In genomic region chr7:87495366-87495765, GRCh38 we compare ENCODE assay signal across 11 cellular contexts.
"Had no signal": no experiment of that assay in that cellular context is flagged by ENCODE, and none has a peak within 500 bp of the region (broad histone marks: within the 10 kb centered on the region; RNA-seq: fewer than 3 reads in every experiment).

No MANE protein-coding gene starts in this region.

- DNase-seq: GM23248, GOT3, H7, H9, HCEC 1CT, HFFc6 had no signal

- H3K27ac ChIP-seq: GM23248 had no signal

- H3K4me2 ChIP-seq: GM23338 had no signal

- H3K4me1 ChIP-seq: HAP-1 had no signal

- H3K4me3 ChIP-seq: GM23248, GM23338, HAP-1 had no signal

- FAIRE-seq: H1, H54 had no signal

- ATAC-seq: GM23338, HCT116 had no signal

- H3K9ac ChIP-seq: GM23248 had no signal

- H3K9me3 ChIP-seq: HAP-1 had no signal

- H2AFZ ChIP-seq: GM23248, GM23338 had no signal

- H3K36me3 ChIP-seq: HAP-1 had no signal
